Comparison of ENCODE assay signal across 8 cellular contexts in the genomic region with DNA sequence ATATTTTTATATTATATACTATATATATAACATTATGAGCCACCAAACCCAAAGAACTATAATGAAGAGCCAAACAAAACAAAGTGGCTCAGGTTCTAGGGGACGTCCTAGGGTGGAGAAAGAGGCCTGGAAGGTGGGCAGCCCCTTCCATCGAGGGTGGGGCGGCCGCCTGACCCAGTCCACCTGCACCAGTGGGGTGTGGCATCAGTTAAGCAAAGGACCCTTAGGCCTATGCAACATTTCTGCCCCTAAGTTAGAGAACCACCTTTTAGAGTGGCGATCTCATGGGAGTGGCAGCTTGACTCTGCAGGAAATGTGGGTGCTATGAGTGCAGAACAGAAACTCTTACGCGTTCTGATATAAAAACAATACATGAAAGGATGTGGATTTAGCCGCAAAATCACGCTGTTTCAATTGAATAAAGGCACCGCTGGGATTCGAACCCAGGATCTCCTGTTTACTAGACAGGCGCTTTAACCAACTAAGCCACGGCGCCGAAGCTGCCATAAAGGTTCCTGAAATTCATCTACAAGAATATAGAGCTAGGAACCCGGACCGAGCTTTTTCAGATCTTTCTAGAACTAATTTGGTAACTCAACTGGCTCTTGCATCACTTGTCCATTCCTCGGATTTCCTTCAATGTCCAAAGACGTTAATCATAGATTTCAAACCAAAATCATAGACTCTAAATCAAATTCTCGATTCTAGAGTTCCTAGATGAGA. TPM values are rescaled to one million over a fixed set of nuclear protein-coding genes. Genes with fewer than 3 reads are reported as not detected.
A peak's percentile ranks its signal among the peaks of the same experiment; 100 is the strongest.
DNase-seq lines count a peak whose midpoint lies in the region; ATAC-seq and TF ChIP-seq lines count a peak whose summit lies in the region.

No MANE protein-coding gene starts in this region.

- H2BK5ac ChIP-seq in neuronal stem cell (ENCODE audit: low read length): no peak overlapping the region

- no peak overlapping the region for H3K18ac ChIP-seq in neuronal stem cell (ENCODE audit: low read length)

- H3K27ac ChIP-seq in esophagus squamous epithelium (peak overlapping the region; percentile 53 to 77 (median 75)), neuronal stem cell (replicated peaks; ENCODE audit: low read length) (peak overlapping the region; percentile 33), thyroid gland (peak overlapping the region; percentile 23 to 59 (median 32))

- H3K79me1 ChIP-seq in neuronal stem cell (ENCODE audit: low read depth, low read length): no peaks in the 10 kb centered on the region

- no peak overlapping the region for H2BK15ac ChIP-seq in neuronal stem cell (ENCODE audit: low read length)

- H2AFZ ChIP-seq in neuronal stem cell (ENCODE audit: low read length): no peak overlapping the region

- ATAC-seq in HG03469 (IDR thresholded peaks at IDR 0.05; ENCODE audit: unreplicated experiment) (no peak), HG02885 (IDR thresholded peaks at IDR 0.05; ENCODE audit: poor library complexity, unreplicated experiment) (no peak)

- H3K4me1 ChIP-seq in esophagus squamous epithelium (peaks cover 5 to 53% (median 13%) of the 10 kb centered on the region in 3 donors), neuronal stem cell (ENCODE audit: control insufficient read depth in 2 of 2, insufficient read depth in 1 of 2, low read depth in 1 of 2, low read length in 2 of 2) (peaks cover 8% of the 10 kb centered on the region in 2 donors), thyroid gland (peaks cover 8 to 12% of the 10 kb centered on the region in 2 donors)

- intact Hi-C loops in esophagus squamous epithelium (cut with DNase I): no loop called here
- intact Hi-C loops in thyroid gland (cut with DNase I): loop anchor here (10.0 kb wide), 2 partner anchors 69 to 101 kb away; a partner anchor contains a TSS

- no peak overlapping the region for H3K14ac ChIP-seq in neuronal stem cell (ENCODE audit: low read length)

- WGBS in esophagus squamous epithelium, 2 donors: 37 to 59% methylated on average over 18 to 20 of the region's 20 CpGs
- WGBS in neuronal stem cell (ENCODE audit: extremely low coverage in 2 of 2, insufficient read length in 2 of 2, insufficient replicate concordance in 1 of 2), 2 donors: no CpG with 5 or more reads among the region's 20 CpGs
- 48 to 53% methylated on average over 20 of the region's 20 CpGs for WGBS in thyroid gland, 2 donors

- no peak overlapping the region for H3K9ac ChIP-seq in neuronal stem cell (ENCODE audit: low read depth, low read length, poor library complexity)

- no peak overlapping the region for H4K8ac ChIP-seq in neuronal stem cell (ENCODE audit: low read depth, low read length)

- H3K4me3 ChIP-seq in GM08714 (ENCODE audit: low read length) (peak overlapping the region; percentile 58; the same call in 1 of the 2 replicates), esophagus squamous epithelium (peak overlapping the region; percentile 10 to 47 (median 30)), neuronal stem cell (ENCODE audit: low read length in 2 of 2) (peak overlapping the region; percentile 18 to 47), thyroid gland (replicated peaks in 1 of 3) (no peak overlapping the region)

- H3K36me3 ChIP-seq in esophagus squamous epithelium (peaks cover 0 to 40% (median 30%) of the 10 kb centered on the region in 3 donors), neuronal stem cell (replicated peaks in 1 of 2; ENCODE audit: control insufficient read depth in 2 of 2, insufficient read depth in 2 of 2, low read length in 2 of 2) (peaks cover 20 to 39% of the 10 kb centered on the region in 2 donors), thyroid gland (peaks cover 31 to 40% of the 10 kb centered on the region in 2 donors)

- H3K9me3 ChIP-seq in esophagus squamous epithelium (no peaks in the 10 kb centered on the region), neuronal stem cell (replicated peaks in 1 of 2; ENCODE audit: control insufficient read depth in 2 of 2, insufficient read depth in 1 of 2, low read depth in 1 of 2, low read length in 2 of 2) (no peaks in the 10 kb centered on the region), thyroid gland (no peaks in the 10 kb centered on the region)

- H3K4me2 ChIP-seq in neuronal stem cell (ENCODE audit: insufficient read depth, low read length, poor library complexity, severe bottlenecking): peak overlapping the region; percentile 19

- TF ChIP-seq POLR2A in esophagus squamous epithelium (IDR thresholded peaks at IDR 0.05) (no peak), thyroid gland (IDR thresholded peaks at IDR 0.05) (no peak)

- DNase-seq in NCI-H526 (lab: John Stamatoyannopoulos, UW) (peak; percentile 36 to 60), activated T-cell treated with anti-CD3 and anti-CD28 coated beads for 24 hours (ENCODE audit: low read depth) (peak; percentile 78), esophagus squamous epithelium (lab: John Stamatoyannopoulos, UW) (no peak), neuronal stem cell (ENCODE audit: low spot score) (peak; percentile 74), thyroid gland (peak; percentile 22 to 40)

- no peak overlapping the region for H2BK12ac ChIP-seq in neuronal stem cell (ENCODE audit: low read length)

- no peak overlapping the region for H2AK5ac ChIP-seq in neuronal stem cell (ENCODE audit: low read depth, low read length)

- no peak overlapping the region for H2BK120ac ChIP-seq in neuronal stem cell (ENCODE audit: low read depth, low read length)

- H4K91ac ChIP-seq in neuronal stem cell (ENCODE audit: low read depth, low read length, poor library complexity): no peak overlapping the region

- TF ChIP-seq CTCF in esophagus squamous epithelium (IDR thresholded peaks at IDR 0.05): no peak
- no peak for TF ChIP-seq CTCF in thyroid gland (IDR thresholded peaks at IDR 0.05)

- no peaks in the 10 kb centered on the region for H3K27me3 ChIP-seq in esophagus squamous epithelium
- H3K27me3 ChIP-seq in neuronal stem cell (ENCODE audit: control insufficient read depth in 3 of 3, insufficient read depth in 3 of 3, low read depth in 1 of 3, low read length in 3 of 3): no peaks in the 10 kb centered on the region
- H3K27me3 ChIP-seq in thyroid gland: no peaks in the 10 kb centered on the region

- H3K23ac ChIP-seq in neuronal stem cell (ENCODE audit: low read depth, low read length, poor library complexity): no peak overlapping the region

- H3K4ac ChIP-seq in neuronal stem cell (ENCODE audit: low read length): no peak overlapping the region

RNA-seq across cellular contexts. Expression of a gene that starts 15.6 kb away (rescaled TPM):
- 10 to 100 TPM; 11.2 to 43.7 (median 20.3) TPM for total RNA-seq in esophagus squamous epithelium
- polyA plus RNA-seq in neuronal stem cell (2013, experiment 1 of 2): 213 TPM
- polyA plus RNA-seq in neuronal stem cell (2013, experiment 2 of 2): 209 TPM
- 1 to 10 TPM in 1 of 4 donors, not detected in 3; 6.0 TPM for total RNA-seq in thyroid gland

RNA-seq across cellular contexts. Expression of a gene that starts 21.9 kb away (rescaled TPM):
- total RNA-seq in esophagus squamous epithelium (10 to 100 TPM in 2 of 4 donors, 1 to 10 TPM in 2; 3.2 to 16.4 (median 11.0) TPM), thyroid gland (10 to 100 TPM; 19.2 to 40.3 (median 21.2) TPM)
- polyA plus RNA-seq in neuronal stem cell (2013, experiment 1 of 2): 11.1 TPM
- polyA plus RNA-seq in neuronal stem cell (2013, experiment 2 of 2): 12.0 TPM

RNA-seq across cellular contexts. Expression of a gene that starts 23.1 kb away (rescaled TPM):
- 10 to 100 TPM in 3 of 4 donors, 1 to 10 TPM in 1; 8.7 to 23.0 (median 17.9) TPM for total RNA-seq in esophagus squamous epithelium
- polyA plus RNA-seq in neuronal stem cell (2013, experiment 1 of 2): 19.9 TPM
- 17.2 TPM for polyA plus RNA-seq in neuronal stem cell (2013, experiment 2 of 2)
- total RNA-seq in thyroid gland: 10 to 100 TPM; 14.8 to 39.5 (median 18.3) TPM

RNA-seq across cellular contexts. Expression of a gene that starts 36.0 kb away (rescaled TPM):
- total RNA-seq in esophagus squamous epithelium (10 to 100 TPM in 3 of 4 donors, 1 to 10 TPM in 1; 8.8 to 16.5 (median 13.4) TPM), thyroid gland (10 to 100 TPM in 3 of 4 donors, 1 to 10 TPM in 1; 7.7 to 17.0 (median 15.5) TPM)
- polyA plus RNA-seq in neuronal stem cell (2013, experiment 1 of 2): 1.8 TPM
- polyA plus RNA-seq in neuronal stem cell (2013, experiment 2 of 2): 1.7 TPM

RNA-seq across cellular contexts. Expression of a gene that starts 49.8 kb away (rescaled TPM):
- total RNA-seq in esophagus squamous epithelium (10 to 100 TPM; 12.7 to 21.7 (median 15.5) TPM), thyroid gland (10 to 100 TPM; 19.7 to 34.7 (median 32.2) TPM)
- polyA plus RNA-seq in neuronal stem cell (2013, experiment 1 of 2): 14.8 TPM
- polyA plus RNA-seq in neuronal stem cell (2013, experiment 2 of 2): 15.2 TPM

Comparison
In these comparisons a context has a peak if more than half of its experiments do, and no peak if none do; other contexts are left out.
1. H3K4me3 ChIP-seq: peak in GM08714 (single experiment), esophagus squamous epithelium (4 of 4) and neuronal stem cell (2 of 2); none in thyroid gland (0 of 3).
2. Peak in every context shown above with its lines, with median percentiles within 50 percentile points of each other: H3K27ac ChIP-seq.